ENCODE assay signal across 15 cellular contexts in the genomic region with DNA sequence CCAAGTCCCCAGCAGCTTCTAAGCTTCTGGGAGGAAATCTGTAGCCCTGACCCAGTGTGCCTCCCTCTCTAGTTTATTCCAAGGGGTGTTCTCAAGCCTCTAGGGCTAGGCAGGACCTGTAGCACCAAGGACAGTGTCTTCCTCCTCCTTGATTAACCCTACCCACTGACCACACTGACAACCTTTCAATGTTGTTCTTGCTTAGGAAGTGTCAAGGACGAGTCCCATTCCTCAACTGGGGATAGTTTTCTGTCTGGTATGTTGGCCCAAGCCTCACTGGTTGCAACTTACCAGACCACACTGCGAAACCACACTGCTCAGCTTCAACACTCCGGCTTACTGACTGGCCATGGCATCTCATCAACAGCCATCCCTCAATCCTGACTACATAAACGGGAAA.
DNase-seq lines count a peak whose midpoint lies in the region; ATAC-seq and TF ChIP-seq lines count a peak whose summit lies in the region.
"Had no signal": no experiment of that assay in that cellular context is flagged by ENCODE, and none has a peak within 500 bp of the region (broad histone marks: within the 10 kb centered on the region; RNA-seq: fewer than 3 reads in every experiment).

No MANE protein-coding gene starts in this region.

- peaks cover 6 to 36% of the 10 kb centered on the region in 2 donors for H3K4me1 ChIP-seq in ascending aorta

- H3K36me3 ChIP-seq in ascending aorta = peaks cover 7 to 15% of the 10 kb centered on the region in 2 donors

- no peaks in the 10 kb centered on the region for H3K27me3 Mint-ChIP-seq in stimulated activated naive CD8-positive, alpha-beta T cell treated with anti-CD3 and anti-CD28 coated beads, Interleukin-15, Interleukin-2, amounts not matched to agents 100 ng/mL and 50 ng/mL, for 24 hours
- no peaks in the 10 kb centered on the region for H3K27me3 Mint-ChIP-seq in stimulated activated naive CD8-positive, alpha-beta T cell treated with anti-CD3 and anti-CD28 coated beads, Interleukin-15, amount 100 ng/mL, for 72 hours
- H3K27me3 Mint-ChIP-seq in naive B cell = no peaks in the 10 kb centered on the region

- no peak for ATAC-seq in stimulated activated naive CD8-positive, alpha-beta T cell treated with anti-CD3 and anti-CD28 coated beads, Interleukin-15, amount 100 ng/mL, for 72 hours
- ATAC-seq in naive B cell (ENCODE audit: low read depth in 2 of 2) (no peak), GM18907 (IDR thresholded peaks at IDR 0.05; ENCODE audit: unreplicated experiment) (no peak)
- ATAC-seq: left ventricle myocardium superior, Panc1 had no signal

- no peaks in the 10 kb centered on the region for H3K27me3 ChIP-seq in ascending aorta

- peaks cover 89% of the 10 kb centered on the region for H3K4me1 Mint-ChIP-seq in stimulated activated naive CD8-positive, alpha-beta T cell treated with anti-CD3 and anti-CD28 coated beads, Interleukin-15, Interleukin-2, amounts not matched to agents 100 ng/mL and 50 ng/mL, for 24 hours (ENCODE audit: low read depth)
- H3K4me1 Mint-ChIP-seq in stimulated activated naive CD8-positive, alpha-beta T cell treated with anti-CD3 and anti-CD28 coated beads, Interleukin-15, amount 100 ng/mL, for 72 hours = peaks cover 100% of the 10 kb centered on the region
- H3K4me1 Mint-ChIP-seq in naive B cell = peaks cover 65 to 87% (median 79%) of the 10 kb centered on the region in 3 donors

- H3K27ac Mint-ChIP-seq in stimulated activated naive CD8-positive, alpha-beta T cell treated with anti-CD3 and anti-CD28 coated beads, Interleukin-15, Interleukin-2, amounts not matched to agents 100 ng/mL and 50 ng/mL, for 24 hours = peak overlapping the region; percentile 49
- no peak overlapping the region for H3K27ac Mint-ChIP-seq in stimulated activated naive CD8-positive, alpha-beta T cell treated with anti-CD3 and anti-CD28 coated beads, Interleukin-15, amount 100 ng/mL, for 72 hours
- peak overlapping the region; percentile 70 to 99 (median 90) for H3K27ac Mint-ChIP-seq in naive B cell

- H3K27ac ChIP-seq in ascending aorta = peak overlapping the region; percentile 43 to 49

- intact Hi-C loops in ascending aorta (cut with DNase I) = no loop called here

- H3K9me3 Mint-ChIP-seq in stimulated activated naive CD8-positive, alpha-beta T cell treated with anti-CD3 and anti-CD28 coated beads, Interleukin-15, Interleukin-2, amounts not matched to agents 100 ng/mL and 50 ng/mL, for 24 hours = no peaks in the 10 kb centered on the region
- H3K9me3 Mint-ChIP-seq in stimulated activated naive CD8-positive, alpha-beta T cell treated with anti-CD3 and anti-CD28 coated beads, Interleukin-15, amount 100 ng/mL, for 72 hours = no peaks in the 10 kb centered on the region
- H3K9me3 Mint-ChIP-seq in naive B cell = no peaks in the 10 kb centered on the region
- H3K9me3 Mint-ChIP-seq: neural crest cell had no signal

- DNase-seq in stimulated activated naive CD8-positive, alpha-beta T cell treated with anti-CD3 and anti-CD28 coated beads, Interleukin-15, amount 100 ng/mL, for 72 hours = no peak
- DNase-seq in ascending aorta (ENCODE audit: low spot score in 2 of 2) (no peak), naive B cell (no peak), nucleus accumbens (lab: John Stamatoyannopoulos, UW) (no peak), NCI-H226 (no peak), NCI-H82 (lab: John Stamatoyannopoulos, UW) (no peak)
- DNase-seq: activated CD4-positive, alpha-beta T cell treated with anti-CD3 and anti-CD28 coated beads, Interleukin-2, amount 50 U/mL, for 4 hours; DND-41; left ventricle myocardium superior; NCI-H1048 had no signal

- H3K9me3 ChIP-seq in ascending aorta = no peaks in the 10 kb centered on the region

- TF ChIP-seq CTCF in ascending aorta (IDR thresholded peaks at IDR 0.05) = no peak

- no peak overlapping the region for H3K4me3 ChIP-seq in ascending aorta
- H3K4me3 ChIP-seq: skin epidermis had no signal

- peaks cover 28% of the 10 kb centered on the region for H3K36me3 Mint-ChIP-seq in stimulated activated naive CD8-positive, alpha-beta T cell treated with anti-CD3 and anti-CD28 coated beads, Interleukin-15, Interleukin-2, amounts not matched to agents 100 ng/mL and 50 ng/mL, for 24 hours (ENCODE audit: low read depth)
- peaks cover 0 to 9% of the 10 kb centered on the region in 2 donors for H3K36me3 Mint-ChIP-seq in naive B cell

- no peak overlapping the region for H3K4me3 Mint-ChIP-seq in stimulated activated naive CD8-positive, alpha-beta T cell treated with anti-CD3 and anti-CD28 coated beads, Interleukin-15, Interleukin-2, amounts not matched to agents 100 ng/mL and 50 ng/mL, for 24 hours
- no peak overlapping the region for H3K4me3 Mint-ChIP-seq in stimulated activated naive CD8-positive, alpha-beta T cell treated with anti-CD3 and anti-CD28 coated beads, Interleukin-15, amount 100 ng/mL, for 72 hours
- peak overlapping the region in 6 of 8 donors; percentile 9 to 85 (median 68) for H3K4me3 Mint-ChIP-seq in naive B cell
- H3K4me3 Mint-ChIP-seq: neural crest cell had no signal

Comparison
In these comparisons a context has a peak if more than half of its experiments do, and no peak if none do; other contexts are left out.
1. H3K27ac Mint-ChIP-seq: peak in stimulated activated naive CD8-positive, alpha-beta T cell treated with anti-CD3 and anti-CD28 coated beads, Interleukin-15, Interleukin-2, amounts not matched to agents 100 ng/mL and 50 ng/mL, for 24 hours (single experiment) and naive B cell (6 of 6); none in stimulated activated naive CD8-positive, alpha-beta T cell treated with anti-CD3 and anti-CD28 coated beads, Interleukin-15, amount 100 ng/mL, for 72 hours (0 of 2).
2. H3K4me3 Mint-ChIP-seq: peak in naive B cell (6 of 8); none in stimulated activated naive CD8-positive, alpha-beta T cell treated with anti-CD3 and anti-CD28 coated beads, Interleukin-15, Interleukin-2, amounts not matched to agents 100 ng/mL and 50 ng/mL, for 24 hours (single experiment) and stimulated activated naive CD8-positive, alpha-beta T cell treated with anti-CD3 and anti-CD28 coated beads, Interleukin-15, amount 100 ng/mL, for 72 hours (0 of 2).